Comparison of ENCODE assay signal across 10 cellular contexts in the genomic region with DNA sequence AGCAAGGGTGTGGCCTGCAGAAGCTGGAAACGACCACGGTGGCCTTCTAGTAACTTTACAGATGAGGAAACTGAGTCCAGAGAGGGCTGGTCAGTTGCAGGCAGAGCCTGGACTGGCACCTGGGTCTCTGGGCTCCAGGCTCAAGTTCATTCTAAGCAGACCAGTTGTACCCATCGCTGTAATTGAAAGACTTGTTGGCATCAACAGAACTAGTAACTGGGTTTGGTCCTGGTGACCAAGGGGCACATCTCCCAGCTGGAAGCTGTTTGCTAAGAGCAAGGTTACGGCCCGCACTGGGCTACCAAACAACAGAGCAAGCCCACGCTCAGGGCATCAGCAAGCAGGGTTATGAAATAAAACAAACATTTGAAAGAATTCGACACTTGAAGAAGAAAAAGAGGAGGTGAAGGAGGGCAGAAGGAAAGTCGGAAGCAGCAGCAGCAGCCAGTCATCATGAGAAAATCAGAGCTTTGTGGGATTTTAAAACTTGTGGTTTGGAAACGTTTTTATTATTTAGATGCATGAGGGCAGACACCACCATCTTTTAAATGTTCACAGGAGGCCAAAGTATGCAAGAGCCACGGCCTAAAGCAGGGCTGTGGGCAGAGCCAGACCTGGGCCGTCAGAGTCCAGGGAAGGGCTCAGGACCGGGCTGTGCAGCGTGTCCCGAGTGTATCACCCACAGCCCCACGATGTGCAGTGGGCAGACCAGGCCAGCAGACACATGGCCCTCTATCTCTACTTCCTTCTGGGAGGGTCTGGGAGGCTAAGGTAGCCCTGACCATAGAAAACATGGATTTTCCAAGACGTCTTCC.
DNase-seq lines count a peak whose midpoint lies in the region; ATAC-seq lines count a peak whose summit lies in the region.
"Had no signal": no experiment of that assay in that cellular context is flagged by ENCODE, and none has a peak within 500 bp of the region (broad histone marks: within the 10 kb centered on the region; RNA-seq: fewer than 3 reads in every experiment).

No MANE protein-coding gene starts in this region.

- no peak overlapping the region for H4K91ac ChIP-seq in neuronal stem cell (ENCODE audit: low read depth, low read length, poor library complexity)

- H3K4me1 ChIP-seq in neuronal stem cell (ENCODE audit: control insufficient read depth in 2 of 2, insufficient read depth in 1 of 2, low read depth in 1 of 2, low read length in 2 of 2), result peaks cover 0 to 12% of the 10 kb centered on the region in 2 donors

- no peak overlapping the region for H3K9ac ChIP-seq in neuronal stem cell (ENCODE audit: low read depth, low read length, poor library complexity)

- H3K14ac ChIP-seq in neuronal stem cell (ENCODE audit: low read length), result no peak overlapping the region

- ATAC-seq in GM19395 (IDR thresholded peaks at IDR 0.05; ENCODE audit: unreplicated experiment) (peak; percentile 3), HG03175 (IDR thresholded peaks at IDR 0.05; ENCODE audit: unreplicated experiment) (peak; percentile 7), GM21825 (IDR thresholded peaks at IDR 0.05; ENCODE audit: unreplicated experiment) (no peak), HG02623 (IDR thresholded peaks at IDR 0.05; ENCODE audit: unreplicated experiment) (no peak)
- no peak for ATAC-seq in activated naive CD8-positive, alpha-beta T cell treated with anti-CD3 and anti-CD28 coated beads, Interleukin-2, amount 10 ng/mL, durations not matched to agents 7 days and 5 days (ENCODE audit: low read depth)

- H3K23ac ChIP-seq in neuronal stem cell (ENCODE audit: low read depth, low read length, poor library complexity), result no peak overlapping the region

- no peak overlapping the region for H3K4me3 ChIP-seq in neuronal stem cell (ENCODE audit: low read length in 2 of 2)

- no peak overlapping the region for H2AK5ac ChIP-seq in neuronal stem cell (ENCODE audit: low read depth, low read length)

- peaks cover 20% of the 10 kb centered on the region for H3K27me3 Mint-ChIP-seq in activated naive CD8-positive, alpha-beta T cell treated with anti-CD3 and anti-CD28 coated beads, Interleukin-2, amount 10 ng/mL, durations not matched to agents 7 days and 5 days

- no peak overlapping the region for H3K4ac ChIP-seq in neuronal stem cell (ENCODE audit: low read length)

- H3K36me3 ChIP-seq in neuronal stem cell (replicated peaks in 1 of 2; ENCODE audit: control insufficient read depth in 2 of 2, insufficient read depth in 2 of 2, low read length in 2 of 2), result no peaks in the 10 kb centered on the region

- H3K4me1 Mint-ChIP-seq in activated naive CD8-positive, alpha-beta T cell treated with anti-CD3 and anti-CD28 coated beads, Interleukin-2, amount 10 ng/mL, durations not matched to agents 7 days and 5 days, result peaks cover 51% of the 10 kb centered on the region

- peak overlapping the region; percentile 73 for H3K4me3 Mint-ChIP-seq in activated naive CD8-positive, alpha-beta T cell treated with anti-CD3 and anti-CD28 coated beads, Interleukin-2, amount 10 ng/mL, durations not matched to agents 7 days and 5 days

- no peak overlapping the region for H4K8ac ChIP-seq in neuronal stem cell (ENCODE audit: low read depth, low read length)

- POLR2A ChIA-PET in activated naive CD8-positive, alpha-beta T cell treated with anti-CD3 and anti-CD28 coated beads, Interleukin-2, amount 10 ng/mL, durations not matched to agents 7 days and 5 days (lab: Charles Lee), result interaction anchor here (1.6 kb wide), 1 partner anchor 24 kb away, joined by 3 read pairs; no protein-coding TSS in a partner anchor

- peak overlapping the region; percentile 13 for H2AFZ ChIP-seq in neuronal stem cell (ENCODE audit: low read length)

- H2BK5ac ChIP-seq in neuronal stem cell (ENCODE audit: low read length), result no peak overlapping the region

- H3K79me1 ChIP-seq in neuronal stem cell (ENCODE audit: low read depth, low read length), result no peaks in the 10 kb centered on the region

- peaks cover 9% of the 10 kb centered on the region for H3K9me3 Mint-ChIP-seq in activated naive CD8-positive, alpha-beta T cell treated with anti-CD3 and anti-CD28 coated beads, Interleukin-2, amount 10 ng/mL, durations not matched to agents 7 days and 5 days

- H3K27ac Mint-ChIP-seq in activated naive CD8-positive, alpha-beta T cell treated with anti-CD3 and anti-CD28 coated beads, Interleukin-2, amount 10 ng/mL, durations not matched to agents 7 days and 5 days, result peak overlapping the region; percentile 82

- H2BK15ac ChIP-seq in neuronal stem cell (ENCODE audit: low read length), result no peak overlapping the region

- peaks cover 0 to 13% (median 1%) of the 10 kb centered on the region in 3 experiments for H3K27me3 ChIP-seq in neuronal stem cell (ENCODE audit: control insufficient read depth in 3 of 3, insufficient read depth in 3 of 3, low read depth in 1 of 3, low read length in 3 of 3)

- no peak overlapping the region for H3K4me2 ChIP-seq in neuronal stem cell (ENCODE audit: insufficient read depth, low read length, poor library complexity, severe bottlenecking)

- H3K27ac ChIP-seq in neuronal stem cell (replicated peaks; ENCODE audit: low read length), result no peak overlapping the region

- DNase-seq in activated naive CD8-positive, alpha-beta T cell treated with anti-CD3 and anti-CD28 coated beads, Interleukin-2, amount 10 ng/mL, durations not matched to agents 7 days and 5 days, result no peak
- DNase-seq in neuronal stem cell (ENCODE audit: low spot score), result no peak
- no peak for DNase-seq in medulla oblongata (ENCODE audit: extremely low spot score)
- DNase-seq in SK-N-DZ (ENCODE audit: low spot score), result no peak
- DNase-seq: DMS79, NCI-H446 had no signal

- H3K36me3 Mint-ChIP-seq in activated naive CD8-positive, alpha-beta T cell treated with anti-CD3 and anti-CD28 coated beads, Interleukin-2, amount 10 ng/mL, durations not matched to agents 7 days and 5 days, result peaks cover 11% of the 10 kb centered on the region

- no peaks in the 10 kb centered on the region for H3K9me3 ChIP-seq in neuronal stem cell (replicated peaks in 1 of 2; ENCODE audit: control insufficient read depth in 2 of 2, insufficient read depth in 1 of 2, low read depth in 1 of 2, low read length in 2 of 2)

- WGBS in neuronal stem cell (ENCODE audit: extremely low coverage in 2 of 2, insufficient read length in 2 of 2, insufficient replicate concordance in 1 of 2), 2 donors, result no CpG with 5 or more reads among the region's 16 CpGs

- H3K18ac ChIP-seq in neuronal stem cell (ENCODE audit: low read length), result no peak overlapping the region

- H2BK120ac ChIP-seq in neuronal stem cell (ENCODE audit: low read depth, low read length), result no peak overlapping the region

- no peak overlapping the region for H2BK12ac ChIP-seq in neuronal stem cell (ENCODE audit: low read length)

Comparison
In these comparisons a context has a peak if more than half of its experiments do, and no peak if none do; other contexts are left out.
1. ATAC-seq: peak in GM19395 (single experiment) and HG03175 (single experiment); none in activated naive CD8-positive, alpha-beta T cell treated with anti-CD3 and anti-CD28 coated beads, Interleukin-2, amount 10 ng/mL, durations not matched to agents 7 days and 5 days (single experiment), GM21825 (single experiment) and HG02623 (single experiment).